ENCODE assay signal across 21 cellular contexts in the genomic region with DNA sequence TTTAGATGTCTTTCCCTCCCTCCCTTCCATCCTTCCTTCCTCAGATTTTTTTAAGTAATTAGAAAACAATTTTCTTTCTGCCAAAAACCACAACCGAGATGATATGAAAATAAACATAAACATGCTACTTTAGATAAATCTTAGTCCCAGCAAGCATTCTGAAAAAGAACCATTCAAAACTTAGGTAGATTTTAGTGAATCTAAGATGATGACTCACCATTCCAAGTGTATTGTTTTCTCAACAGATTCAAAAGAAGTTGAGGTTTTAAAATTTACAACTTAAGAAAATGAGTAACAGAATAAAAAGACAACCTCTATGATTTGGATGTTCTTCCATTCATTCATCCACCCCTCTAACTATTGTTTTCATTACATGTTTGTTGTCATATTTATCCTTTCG.
"Had no signal": no experiment of that assay in that cellular context is flagged by ENCODE, and none has a peak within 500 bp of the region (broad histone marks: within the 10 kb centered on the region; RNA-seq: fewer than 3 reads in every experiment).

No MANE protein-coding gene starts in this region.

- ATAC-seq: pancreas; sciatic nerve; stimulated activated memory B cell treated with anti-CD40 and anti-IgM and Interleukin-4, amounts not matched to agents 10 μg/mL and 1 μg/mL and 100 μg/mL, for 72 hours; upper lobe of right lung had no signal

- H3K4me3 ChIP-seq: colonic mucosa, pancreas, prostate gland, spleen, testis, tibial nerve, upper lobe of right lung, vagina had no signal

- FAIRE-seq: pancreas had no signal

- DNase-seq: colonic mucosa; effector CD4-positive, alpha-beta T cell; endodermal cell; immature natural killer cell; kidney; mesendoderm; naive B cell; occipital lobe; pancreas; retina; spleen; stimulated activated CD4-positive, alpha-beta T cell treated with anti-CD3 and anti-CD28 coated beads, Interleukin-15, amount 100 ng/mL, for 24 hours; stimulated activated CD4-positive, alpha-beta T cell treated with anti-CD3 and anti-CD28 coated beads, Interleukin-1b, Interleukin-23, amount 100 ng/mL, for 48 hours; stimulated activated CD4-positive, alpha-beta T cell treated with anti-CD3 and anti-CD28 coated beads, Interleukin-4, amount 100 ng/mL, for 24 hours; testis; upper lobe of right lung had no signal

- H3K27ac ChIP-seq: colonic mucosa, pancreas, prostate gland, spleen, testis, tibial nerve, upper lobe of right lung, vagina had no signal

- H3K4me1 ChIP-seq: colonic mucosa, pancreas, prostate gland, spleen, testis, tibial nerve, upper lobe of right lung, vagina had no signal

- H3K27me3 ChIP-seq: colonic mucosa, pancreas, spleen, testis, tibial nerve, upper lobe of right lung, vagina had no signal
